ENCODE assay signal across 21 cellular contexts in genomic region chr2:120989911-120990441, GRCh38.
"Had no signal": no experiment of that assay in that cellular context is flagged by ENCODE, and none has a peak within 500 bp of the region (broad histone marks: within the 10 kb centered on the region; RNA-seq: fewer than 3 reads in every experiment).

No MANE protein-coding gene starts in this region.

- H3K4me1 ChIP-seq: esophagus muscularis mucosa, upper lobe of left lung had no signal

- H3K9me3 ChIP-seq: esophagus muscularis mucosa, upper lobe of left lung had no signal

- H3K9me3 Mint-ChIP-seq: activated naive CD4-positive, alpha-beta T cell treated with anti-CD3 and anti-CD28 coated beads, Interleukin-2, amount 50 U/mL, for 24 hours; activated T-helper 1 cell treated with anti-CD3 and anti-CD28 coated beads, Interleukin-12 subunit alpha, Interleukin-12 subunit beta, Interleukin-2, Interleukin-4 antibody, amounts not matched to agents 30 ng/mL and 10 ng/mL and 1 ng/mL, durations not matched to agents 14 hours and 24 hours and 36 hours; brain; effector memory CD8-positive, alpha-beta T cell; nephron; stimulated activated memory B cell treated with anti-CD40 and anti-IgM and Interleukin-4, amounts not matched to agents 10 μg/mL and 1 μg/mL and 100 μg/mL, for 72 hours had no signal

- H3K27ac ChIP-seq: dorsolateral prefrontal cortex, esophagus muscularis mucosa, hepatocyte, upper lobe of left lung had no signal

- H3K4me1 Mint-ChIP-seq: activated naive CD4-positive, alpha-beta T cell treated with anti-CD3 and anti-CD28 coated beads, Interleukin-2, amount 50 U/mL, for 24 hours; brain; immature natural killer cell; nephron; stimulated activated memory B cell treated with anti-CD40 and anti-IgM and Interleukin-4, amounts not matched to agents 10 μg/mL and 1 μg/mL and 100 μg/mL, for 72 hours had no signal

- H3K27ac Mint-ChIP-seq: activated naive CD4-positive, alpha-beta T cell treated with anti-CD3 and anti-CD28 coated beads, Interleukin-2, amount 50 U/mL, for 24 hours; activated T-helper 1 cell treated with anti-CD3 and anti-CD28 coated beads, Interleukin-12 subunit alpha, Interleukin-12 subunit beta, Interleukin-2, Interleukin-4 antibody, amounts not matched to agents 30 ng/mL and 10 ng/mL and 1 ng/mL, durations not matched to agents 14 hours and 24 hours and 36 hours; brain; effector memory CD8-positive, alpha-beta T cell; immature natural killer cell; nephron; stimulated activated memory B cell treated with anti-CD40 and anti-IgM and Interleukin-4, amounts not matched to agents 10 μg/mL and 1 μg/mL and 100 μg/mL, for 72 hours had no signal

- H3K4me3 ChIP-seq: dorsolateral prefrontal cortex, esophagus muscularis mucosa, hepatocyte, upper lobe of left lung had no signal

- H3K27me3 Mint-ChIP-seq: activated naive CD4-positive, alpha-beta T cell treated with anti-CD3 and anti-CD28 coated beads, Interleukin-2, amount 50 U/mL, for 24 hours; brain had no signal

- H3K27me3 ChIP-seq: dorsolateral prefrontal cortex, esophagus muscularis mucosa, hepatocyte, upper lobe of left lung had no signal

- H3K4me3 Mint-ChIP-seq: activated naive CD4-positive, alpha-beta T cell treated with anti-CD3 and anti-CD28 coated beads, Interleukin-2, amount 50 U/mL, for 24 hours; activated T-helper 1 cell treated with anti-CD3 and anti-CD28 coated beads, Interleukin-12 subunit alpha, Interleukin-12 subunit beta, Interleukin-2, Interleukin-4 antibody, amounts not matched to agents 30 ng/mL and 10 ng/mL and 1 ng/mL, durations not matched to agents 14 hours and 24 hours and 36 hours; brain; effector memory CD8-positive, alpha-beta T cell; immature natural killer cell; nephron; stimulated activated memory B cell treated with anti-CD40 and anti-IgM and Interleukin-4, amounts not matched to agents 10 μg/mL and 1 μg/mL and 100 μg/mL, for 72 hours had no signal

- H3K36me3 ChIP-seq: upper lobe of left lung had no signal

- ATAC-seq: effector memory CD8-positive, alpha-beta T cell; left ventricle myocardium superior; stimulated activated memory B cell treated with anti-CD40 and anti-IgM and Interleukin-4, amounts not matched to agents 10 μg/mL and 1 μg/mL and 100 μg/mL, for 72 hours had no signal

- H3K36me3 Mint-ChIP-seq: activated naive CD4-positive, alpha-beta T cell treated with anti-CD3 and anti-CD28 coated beads, Interleukin-2, amount 50 U/mL, for 24 hours; immature natural killer cell; stimulated activated memory B cell treated with anti-CD40 and anti-IgM and Interleukin-4, amounts not matched to agents 10 μg/mL and 1 μg/mL and 100 μg/mL, for 72 hours had no signal

- DNase-seq: activated CD4-positive, alpha-beta T cell treated with anti-CD3 and anti-CD28 coated beads for 1 hour; activated CD4-positive, alpha-beta T cell treated with anti-CD3 and anti-CD28 coated beads, Interleukin-2, amount 50 U/mL, for 1 hour; activated gamma-delta T cell treated with Interleukin-2 at 50 U/mL for 16 hours; central memory CD4-positive, alpha-beta T cell; effector memory CD8-positive, alpha-beta T cell; immature natural killer cell; kidney glomerular epithelial cell; left ventricle myocardium superior; small intestine; stimulated activated CD4-positive, alpha-beta T cell treated with anti-CD3 and anti-CD28 coated beads, Interleukin-2, amount 100 ng/mL, for 24 hours; T-helper 1 cell; T-helper 9 cell had no signal
